Comparison of ENCODE assay signal across 8 cellular contexts in the genomic region with DNA sequence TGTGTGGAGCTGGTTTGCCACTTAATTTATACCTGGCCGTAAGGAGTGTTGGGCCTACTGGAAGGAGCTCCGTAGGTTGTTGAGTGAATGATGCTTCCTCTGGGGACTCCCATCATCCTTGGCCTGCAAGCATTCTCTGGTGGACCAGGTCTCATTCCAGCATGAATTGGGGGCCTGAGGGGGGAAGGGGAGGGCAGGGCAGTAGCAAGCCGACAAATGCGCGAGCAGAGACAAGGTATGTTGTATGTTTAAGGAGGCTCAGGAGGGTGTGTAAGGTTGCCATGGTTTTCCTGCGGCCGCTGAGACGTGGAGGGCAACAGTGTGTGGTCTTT. TPM values are rescaled to one million over a fixed set of nuclear protein-coding genes. Genes with fewer than 3 reads are reported as not detected.
A peak's percentile ranks its signal among the peaks of the same experiment; 100 is the strongest.
DNase-seq lines count a peak whose midpoint lies in the region; ATAC-seq and TF ChIP-seq lines count a peak whose summit lies in the region.

No MANE protein-coding gene starts in this region.

- ATAC-seq in HG02973 (IDR thresholded peaks at IDR 0.05; ENCODE audit: unreplicated experiment) (peak; percentile 9), lung (ENCODE audit: insufficient read depth, low FRiP score) (no peak), aorta (ENCODE audit: low FRiP score) (peak; percentile 27), GM18907 (IDR thresholded peaks at IDR 0.05; ENCODE audit: unreplicated experiment) (no peak), HG02884 (IDR thresholded peaks at IDR 0.05; ENCODE audit: unreplicated experiment) (no peak)

- H3K4me3 ChIP-seq in AG10803 (ENCODE audit: low read length) (peak overlapping the region; percentile 96), brain microvascular endothelial cell (ENCODE audit: low read depth, low read length) (peak overlapping the region; percentile 88), lung (peak overlapping the region; percentile 100), aorta (ENCODE audit: low read length in 2 of 2) (peak overlapping the region; percentile 81 to 83)

- intact Hi-C loops in aorta (cut with DNase I), result no loop called here

- H3K27me3 ChIP-seq in brain microvascular endothelial cell (replicated peaks) (no peaks in the 10 kb centered on the region), lung (ENCODE audit: control insufficient read depth, insufficient read depth) (no peaks in the 10 kb centered on the region), aorta (ENCODE audit: control insufficient read depth in 1 of 2, insufficient read depth in 2 of 2, low read length in 1 of 2) (no peaks in the 10 kb centered on the region)

- DNase-seq in AG10803 (ENCODE audit: low read depth), result no peak
- peak; percentile 11 for DNase-seq in brain microvascular endothelial cell
- no peak for DNase-seq in lung (ENCODE audit: low spot score)
- DNase-seq in aorta, result no peak
- no peak for DNase-seq in medulla oblongata (ENCODE audit: extremely low spot score)

- H3K9me3 ChIP-seq in lung (ENCODE audit: control insufficient read depth in 2 of 2, insufficient read depth in 1 of 2, low read length in 1 of 2), result peaks cover 0 to 21% of the 10 kb centered on the region in 2 donors
- peaks cover under 1% of the 10 kb centered on the region for H3K9me3 ChIP-seq in aorta (ENCODE audit: control insufficient read depth, low read length)

- peaks cover 8% of the 10 kb centered on the region in 2 donors for H3K4me1 ChIP-seq in lung (ENCODE audit: control insufficient read depth in 2 of 2, insufficient read depth in 2 of 2, low read length in 2 of 2)
- H3K4me1 ChIP-seq in aorta (ENCODE audit: control insufficient read depth in 1 of 2, insufficient read depth in 2 of 2, low read length in 2 of 2), result peaks cover 0 to 5% of the 10 kb centered on the region in 2 donors

- 9 to 10% methylated on average over 8 of the region's 8 CpGs for WGBS in lung, 2 donors
- WGBS in aorta, 2 donors, result 2 to 4% methylated on average over 8 of the region's 8 CpGs

- in situ Hi-C loops in brain microvascular endothelial cell (cut with HindIII; ENCODE audit: low pct_ligation_motif_present, low sequenced_read_pairs), result no loop called here

- no peak for TF ChIP-seq CTCF in AG10803 (conservative IDR thresholded peaks at IDR 0.05; ENCODE audit: low read length)
- TF ChIP-seq CTCF in brain microvascular endothelial cell (IDR thresholded peaks at IDR 0.05; ENCODE audit: low read depth, low read length, missing control alignments), result no peak
- TF ChIP-seq CTCF in lung (IDR thresholded peaks at IDR 0.05; ENCODE audit: control extremely low read depth, extremely low read depth), result no peak

- H3K36me3 ChIP-seq in brain microvascular endothelial cell (replicated peaks), result peaks cover 39% of the 10 kb centered on the region
- peaks cover 14 to 23% of the 10 kb centered on the region in 2 donors for H3K36me3 ChIP-seq in lung (ENCODE audit: control insufficient read depth in 2 of 2, insufficient read depth in 2 of 2, low read length in 2 of 2)
- peaks cover 3 to 9% of the 10 kb centered on the region in 2 donors for H3K36me3 ChIP-seq in aorta (ENCODE audit: control insufficient read depth in 1 of 2, insufficient read depth in 2 of 2, low read length in 1 of 2)

- H3K27ac ChIP-seq in brain microvascular endothelial cell (peak overlapping the region; percentile 67), lung (ENCODE audit: low read depth in 1 of 2, low read length in 1 of 2) (peak overlapping the region; percentile 80 to 92), aorta (ENCODE audit: low read depth in 1 of 2, low read length in 2 of 2) (no peak overlapping the region)

RNA-seq across cellular contexts. Expression of a gene that starts 0.7 kb away (rescaled TPM):
- total RNA-seq in lung, result 10 to 100 TPM; 45.0 to 46.0 TPM
- 1 to 10 TPM; 5.7 to 8.2 TPM for polyA plus RNA-seq in lung
- 10 to 100 TPM; 44.4 to 48.8 TPM for total RNA-seq in aorta
- polyA plus RNA-seq in aorta, result 1 to 10 TPM; 1.6 to 6.6 TPM

RNA-seq across cellular contexts. Expression of a gene that starts 24.7 kb away (rescaled TPM):
- total RNA-seq in lung (not detected), aorta (under 1 TPM in 1 of 2 donors, not detected in 1; 0.36 TPM)
- polyA plus RNA-seq in lung (not detected), aorta (not detected)

RNA-seq across cellular contexts. Expression of a gene that starts 38.8 kb away (rescaled TPM):
- 1 to 10 TPM in 1 of 2 donors, under 1 TPM in 1; 0.80 to 1.2 TPM for total RNA-seq in lung
- under 1 TPM; 0.50 to 0.85 TPM for polyA plus RNA-seq in lung
- 1 to 10 TPM; 1.3 to 3.5 TPM for total RNA-seq in aorta
- 1 to 10 TPM in 1 of 2 donors, under 1 TPM in 1; 0.63 to 2.9 TPM for polyA plus RNA-seq in aorta

RNA-seq across cellular contexts. Expression of a gene that starts 47.0 kb away (rescaled TPM):
- not detected for total RNA-seq in lung
- not detected for polyA plus RNA-seq in lung
- total RNA-seq in aorta, result not detected
- not detected for polyA plus RNA-seq in aorta

RNA-seq across cellular contexts. Expression of a gene that starts 48.4 kb away (rescaled TPM):
- total RNA-seq in lung (10 to 100 TPM; 13.8 to 29.0 TPM), aorta (10 to 100 TPM; 19.0 to 19.8 TPM)
- polyA plus RNA-seq in lung (1 to 10 TPM in 1 of 2 donors, under 1 TPM in 1; 0.65 to 1.8 TPM), aorta (under 1 TPM; 0.38 to 0.41 TPM)

Comparison
In these comparisons a context has a peak if more than half of its experiments do, and no peak if none do; other contexts are left out.
1. ATAC-seq: peak in HG02973 (single experiment) and aorta (single experiment); none in lung (single experiment), GM18907 (single experiment) and HG02884 (single experiment).
2. H3K27ac ChIP-seq: peak in brain microvascular endothelial cell (single experiment) and lung (2 of 2); none in aorta (0 of 2).
3. Peak in every context shown above with its lines, with median percentiles within 50 percentile points of each other: H3K4me3 ChIP-seq.